Comparison of ENCODE assay signal across 7 cellular contexts in genomic region chr9:178970-179383, GRCh38. TPM values are rescaled to one million over a fixed set of nuclear protein-coding genes. Genes with fewer than 3 reads are reported as not detected.
DNase-seq lines count a peak whose midpoint lies in the region; ATAC-seq and TF ChIP-seq lines count a peak whose summit lies in the region.
"Not testable (repeated sequence)": the region's sequence is repeated elsewhere in the genome, so short reads cannot be mapped to it uniquely, and the experiment has no call there.

TSS of gene ZNG1A (minus strand) at chr9:179056. CDS start at chr9:178969, 87 bp downstream.

- not testable (repeated sequence) for H4K5ac ChIP-seq in H9 (ENCODE audit: insufficient read length, low read depth, low read length)

- H3K4me3 Mint-ChIP-seq in H9 (peak within 1 kb of the TSS; percentile 70 to 83), natural killer cell (peak within 1 kb of the TSS; percentile 84)

- H3K9ac ChIP-seq in H9 (ENCODE audit: extremely low read depth, insufficient read length, low read length) = not testable (repeated sequence)

- not testable (repeated sequence) for H4K91ac ChIP-seq in H9 (ENCODE audit: insufficient read length, low read depth, low read length)

- not testable (repeated sequence) for H3K36me3 ChIP-seq in ascending aorta, gastroesophageal sphincter

- not testable (repeated sequence) for H2AK5ac ChIP-seq in H9 (ENCODE audit: insufficient read length, low read length)

- peak within 1 kb of the TSS in 1 of 2 donors; percentile 69 for H3K4me3 ChIP-seq in ascending aorta
- H3K4me3 ChIP-seq in gastroesophageal sphincter = peak within 1 kb of the TSS; percentile 51 to 52

- not testable (repeated sequence) for H2BK15ac ChIP-seq in H9 (ENCODE audit: low read depth, low read length)

- not testable (repeated sequence) for H3K4me1 ChIP-seq in H9 (ENCODE audit: insufficient read depth, low read length); ascending aorta; gastroesophageal sphincter

- not testable (repeated sequence) for H4K20me1 ChIP-seq in H9 (ENCODE audit: control insufficient read depth, insufficient read depth, insufficient read length)

- TF ChIP-seq EP300 in gastroesophageal sphincter (IDR thresholded peaks at IDR 0.05) = not testable (repeated sequence)

- peak within 1 kb of the TSS in 1 of 3 experiments; percentile 72; a peak in 2 of 7 replicates for H3K27ac Mint-ChIP-seq in H9
- peak within 1 kb of the TSS; percentile 81 to 83 for H3K27ac Mint-ChIP-seq in natural killer cell

- H3K36me3 Mint-ChIP-seq in H9 (ENCODE audit: insufficient read depth in 1 of 3, low read depth in 3 of 3); natural killer cell: not testable (repeated sequence)

- H2BK120ac ChIP-seq in H9 (ENCODE audit: low read depth, low read length, poor library complexity, severe bottlenecking) = not testable (repeated sequence)

- H3K4me2 ChIP-seq in H9 (ENCODE audit: insufficient read depth, insufficient read length, low read length) = not testable (repeated sequence)

- H3K14ac ChIP-seq in H9 (ENCODE audit: insufficient read depth, low read length) = not testable (repeated sequence)

- not testable (repeated sequence) for H3K23ac ChIP-seq in H9 (ENCODE audit: insufficient read length, low read depth, low read length)

- not testable (repeated sequence) for H2BK20ac ChIP-seq in H9 (ENCODE audit: low read depth, low read length, poor library complexity, severe bottlenecking)

- intact Hi-C loops in ascending aorta (cut with DNase I); natural killer cell (cut with micrococcal nuclease): not testable (repeated sequence)

- not testable (repeated sequence) for H3T11ph ChIP-seq in H9 (ENCODE audit: low read length)

- H3K27ac ChIP-seq in H9 (ENCODE audit: insufficient read length, low read depth, low read length) = not testable (repeated sequence)
- H3K27ac ChIP-seq in ascending aorta = peak within 1 kb of the TSS; percentile 40 to 80
- peak within 1 kb of the TSS; percentile 57 to 82 (median 76) for H3K27ac ChIP-seq in gastroesophageal sphincter

- H3K79me1 ChIP-seq in H9 (ENCODE audit: insufficient read depth, low read depth, low read length, poor library complexity, severe bottlenecking) = not testable (repeated sequence)

- H2AFZ ChIP-seq in H9 (ENCODE audit: low read length) = not testable (repeated sequence)

- not testable (repeated sequence) for H3K9me3 ChIP-seq in H9 (ENCODE audit: control insufficient read depth, low read depth, low read length); ascending aorta; gastroesophageal sphincter

- not testable (repeated sequence) for H3K4me1 Mint-ChIP-seq in H9, natural killer cell

- not testable (repeated sequence) for H3K27me3 ChIP-seq in H9 (ENCODE audit: insufficient read depth, low read length); ascending aorta; gastroesophageal sphincter

- not testable (repeated sequence) for H3K27me3 Mint-ChIP-seq in H9 (ENCODE audit: low read depth); natural killer cell (ENCODE audit: low read depth in 2 of 2)

- H3K9me3 Mint-ChIP-seq in H9, natural killer cell: not testable (repeated sequence)

- H3K4ac ChIP-seq in H9 (ENCODE audit: low read depth, low read length) = not testable (repeated sequence)

- H2BK5ac ChIP-seq in H9 (ENCODE audit: insufficient read length, low read length) = not testable (repeated sequence)

- TF ChIP-seq CTCF in H9 (conservative IDR thresholded peaks at IDR 0.05); ascending aorta (IDR thresholded peaks at IDR 0.05); gastroesophageal sphincter (IDR thresholded peaks at IDR 0.05); natural killer cell (IDR thresholded peaks at IDR 0.05): not testable (repeated sequence)

- not testable (repeated sequence) for H4K8ac ChIP-seq in H9 (replicated peaks; ENCODE audit: insufficient read length, low read depth, low read length)

- not testable (repeated sequence) for DNase-seq in H9
- peak; percentile 91 for DNase-seq in NCI-H748 (lab: John Stamatoyannopoulos, UW; ENCODE audit: unreplicated experiment)
- DNase-seq in activated CD4-positive, alpha-beta T cell treated with anti-CD3 and anti-CD28 coated beads for 4 hours = peak; percentile 76 to 79
- peak in 1 of 2 donors; percentile 12 for DNase-seq in ascending aorta (ENCODE audit: low spot score in 2 of 2)
- peak; percentile 79 for DNase-seq in natural killer cell
- peak; percentile 74 for DNase-seq in stimulated activated CD4-positive, alpha-beta T cell treated with anti-CD3 and anti-CD28 coated beads, Interleukin-4, amount 100 ng/mL, for 24 hours

- H3K23me2 ChIP-seq in H9 (ENCODE audit: insufficient read length, low read depth, low read length, poor library complexity, severe bottlenecking) = not testable (repeated sequence)

- not testable (repeated sequence) for H3K79me2 ChIP-seq in H9 (ENCODE audit: insufficient read depth, low read length)

- WGBS in H9 (ENCODE audit: extremely low coverage, insufficient read length, low lambda C conversion rate) = no CpG with 5 or more reads among the region's 32 CpGs
- no CpG with 5 or more reads among the region's 32 CpGs for WGBS in gastroesophageal sphincter (ENCODE audit: low coverage in 1 of 2), 2 donors

- H3K18ac ChIP-seq in H9 (ENCODE audit: insufficient read length, low read depth, low read length) = not testable (repeated sequence)

- not testable (repeated sequence) for H3K56ac ChIP-seq in H9 (ENCODE audit: insufficient read length, low read depth, low read length)

- ATAC-seq in gastroesophageal sphincter = not testable (repeated sequence)
- ATAC-seq in natural killer cell = peak in 1 of 3 donors; percentile 47

- H2BK12ac ChIP-seq in H9 (ENCODE audit: insufficient read length, low read depth, low read length) = not testable (repeated sequence)

- TF ChIP-seq POLR2A in gastroesophageal sphincter (IDR thresholded peaks at IDR 0.05) = not testable (repeated sequence)

RNA-seq across cellular contexts. Expression of gene ZNG1A, which starts in this region (rescaled TPM):
- total RNA-seq in H9 (2021) (31.1 and 31.9 TPM in 2 replicates), ascending aorta (4.7 TPM), gastroesophageal sphincter (10 to 100 TPM; 26.0 to 53.4 (median 32.6) TPM), natural killer cell (10 to 100 TPM; 10.3 to 13.6 (median 12.1) TPM)
